In genomic region chr3:14768881-14769280, GRCh38 we compare ENCODE assay signal across 19 cellular contexts. TPM values are rescaled to one million over a fixed set of nuclear protein-coding genes. Genes with fewer than 3 reads are reported as not detected.
A peak's percentile ranks its signal among the peaks of the same experiment; 100 is the strongest.
DNase-seq lines count a peak whose midpoint lies in the region; ATAC-seq, FAIRE-seq and TF ChIP-seq lines count a peak whose summit lies in the region.
"Had no signal": no experiment of that assay in that cellular context is flagged by ENCODE, and none has a peak within 500 bp of the region (broad histone marks: within the 10 kb centered on the region; RNA-seq: fewer than 3 reads in every experiment).

No MANE protein-coding gene starts in this region.

- no peak for FAIRE-seq in D721Med (lab: Jason Lieb, UNC)

- no peak overlapping the region for H3K4me2 ChIP-seq in IMR-90 (ENCODE audit: low read depth, low read length)

- no TSS peak for BruUV-seq in IMR-90 (replicated peaks; lab: Mats Ljungman, UMichigan)

- H3K36me3 Mint-ChIP-seq in activated naive CD8-positive, alpha-beta T cell treated with anti-CD3 and anti-CD28 coated beads, Interleukin-2, amount 10 ng/mL, durations not matched to agents 7 days and 5 days: no peaks in the 10 kb centered on the region
- no peaks in the 10 kb centered on the region for H3K36me3 Mint-ChIP-seq in activated naive CD8-positive, alpha-beta T cell treated with anti-CD3 and anti-CD28 coated beads, Interleukin-2, amount 50 U/mL, for 24 hours (ENCODE audit: low read depth)
- H3K36me3 Mint-ChIP-seq: CD14-positive monocyte had no signal

- H3K18ac ChIP-seq in IMR-90 (ENCODE audit: low read depth, low read length): no peak overlapping the region

- dilution Hi-C loops in IMR-90 (cut with HindIII; ENCODE audit: low sequenced_read_pairs, unreplicated experiment): no loop called here

- H3K56ac ChIP-seq in IMR-90 (ENCODE audit: extremely low read depth, insufficient read depth, low read length): no peak overlapping the region

- H2BK20ac ChIP-seq in IMR-90 (ENCODE audit: low read depth, low read length): no peak overlapping the region

- H3K4me3 Mint-ChIP-seq in activated naive CD8-positive, alpha-beta T cell treated with anti-CD3 and anti-CD28 coated beads, Interleukin-2, amount 10 ng/mL, durations not matched to agents 7 days and 5 days: no peak overlapping the region
- no peak overlapping the region for H3K4me3 Mint-ChIP-seq in activated naive CD8-positive, alpha-beta T cell treated with anti-CD3 and anti-CD28 coated beads, Interleukin-2, amount 50 U/mL, for 24 hours
- H3K4me3 Mint-ChIP-seq: CD14-positive monocyte had no signal

- no peak for TF ChIP-seq CTCF in IMR-90 (conservative IDR thresholded peaks at IDR 0.05; ENCODE audit: low read depth, low read length)
- TF ChIP-seq CTCF in testis (IDR thresholded peaks at IDR 0.05): no peak
- TF ChIP-seq CTCF in foreskin keratinocyte (conservative IDR thresholded peaks at IDR 0.05): no peak
- TF ChIP-seq CTCF in D721Med (IDR thresholded peaks at IDR 0.05; ENCODE audit: insufficient read depth, missing control alignments): no peak

- peaks cover 5% of the 10 kb centered on the region for H3K27me3 Mint-ChIP-seq in activated naive CD8-positive, alpha-beta T cell treated with anti-CD3 and anti-CD28 coated beads, Interleukin-2, amount 10 ng/mL, durations not matched to agents 7 days and 5 days
- no peaks in the 10 kb centered on the region for H3K27me3 Mint-ChIP-seq in activated naive CD8-positive, alpha-beta T cell treated with anti-CD3 and anti-CD28 coated beads, Interleukin-2, amount 50 U/mL, for 24 hours

- H3K14ac ChIP-seq in IMR-90 (replicated peaks; ENCODE audit: low read depth, low read length): no peak overlapping the region

- no peak overlapping the region for H4K8ac ChIP-seq in IMR-90 (ENCODE audit: low read depth in 2 of 2, low read length in 2 of 2)

- TF ChIP-seq POLR2A in IMR-90 (IDR thresholded peaks at IDR 0.05; ENCODE audit: low read depth, low read length): no peak
- TF ChIP-seq POLR2A in testis (IDR thresholded peaks at IDR 0.05): no peak

- no peak for TF ChIP-seq RAD21 in IMR-90 (IDR thresholded peaks at IDR 0.05; ENCODE audit: low read length)

- H3K4me1 Mint-ChIP-seq in activated naive CD8-positive, alpha-beta T cell treated with anti-CD3 and anti-CD28 coated beads, Interleukin-2, amount 10 ng/mL, durations not matched to agents 7 days and 5 days: no peaks in the 10 kb centered on the region
- no peaks in the 10 kb centered on the region for H3K4me1 Mint-ChIP-seq in activated naive CD8-positive, alpha-beta T cell treated with anti-CD3 and anti-CD28 coated beads, Interleukin-2, amount 50 U/mL, for 24 hours

- H3K23ac ChIP-seq in IMR-90 (ENCODE audit: low read depth, low read length): no peak overlapping the region

- no peak overlapping the region for H4K5ac ChIP-seq in IMR-90 (ENCODE audit: low read depth, low read length)

- ATAC-seq in activated naive CD8-positive, alpha-beta T cell treated with anti-CD3 and anti-CD28 coated beads, Interleukin-2, amount 10 ng/mL, durations not matched to agents 7 days and 5 days (ENCODE audit: low read depth): no peak
- ATAC-seq in activated naive CD8-positive, alpha-beta T cell treated with anti-CD3 and anti-CD28 coated beads, Interleukin-2, amount 50 U/mL, for 24 hours: no peak
- ATAC-seq in IMR-90 (ENCODE audit: low read depth) (no peak), foreskin keratinocyte (no peak), HG02571 (IDR thresholded peaks at IDR 0.05; ENCODE audit: unreplicated experiment) (no peak)

- peaks cover 9% of the 10 kb centered on the region; the same call in 1 of the 2 replicates for H3K27me3 ChIP-seq in IMR-90 (ENCODE audit: control insufficient read depth, insufficient read depth, low read length)
- H3K27me3 ChIP-seq in testis: no peaks in the 10 kb centered on the region
- H3K27me3 ChIP-seq in foreskin keratinocyte: peaks cover 4% of the 10 kb centered on the region

- H3K4ac ChIP-seq in IMR-90 (ENCODE audit: low read depth, low read length): no peak overlapping the region

- H2AFZ ChIP-seq in IMR-90 (replicated peaks; ENCODE audit: low read length, poor library complexity): no peak overlapping the region

- H3K4me1 ChIP-seq in IMR-90 (ENCODE audit: control insufficient read depth, insufficient read depth, low read length): no peaks in the 10 kb centered on the region
- H3K4me1 ChIP-seq in testis: no peaks in the 10 kb centered on the region
- no peaks in the 10 kb centered on the region for H3K4me1 ChIP-seq in foreskin keratinocyte
- H3K4me1 ChIP-seq: HAP-1 had no signal

- POLR2A ChIA-PET in activated naive CD8-positive, alpha-beta T cell treated with anti-CD3 and anti-CD28 coated beads, Interleukin-2, amount 10 ng/mL, durations not matched to agents 7 days and 5 days (lab: Charles Lee): no interaction called here
- POLR2A ChIA-PET in IMR-90 (lab: Charles Lee; ENCODE audit: unreplicated experiment): interaction anchor here (0.6 kb wide), 1 partner anchor 190 kb away, joined by 6 read pairs; no protein-coding TSS in a partner anchor

- H4K91ac ChIP-seq in IMR-90 (ENCODE audit: insufficient read depth, low read depth, low read length): no peak overlapping the region

- H2BK15ac ChIP-seq in IMR-90 (ENCODE audit: low read depth, low read length): no peak overlapping the region

- 50% methylated on average over 3 of the region's 6 CpGs; no CpG with 5 or more reads in 1 of the 2 experiments for WGBS in IMR-90 (ENCODE audit: extremely low coverage in 2 of 2, insufficient read length in 1 of 2), 2 experiments
- 71 to 87% methylated on average over 6 of the region's 6 CpGs for WGBS in testis, 2 donors

- no peak overlapping the region for H3K9ac ChIP-seq in IMR-90 (ENCODE audit: low read depth, low read length)

- H2AK9ac ChIP-seq in IMR-90 (replicated peaks; ENCODE audit: low read depth, low read length, poor library complexity): peak overlapping the region; percentile 55

- no peak overlapping the region for H2BK120ac ChIP-seq in IMR-90 (ENCODE audit: low read depth, low read length)

- no peaks in the 10 kb centered on the region for H4K20me1 ChIP-seq in IMR-90 (ENCODE audit: insufficient read depth, low read length)

- DNase-seq in activated naive CD8-positive, alpha-beta T cell treated with anti-CD3 and anti-CD28 coated beads, Interleukin-2, amount 10 ng/mL, durations not matched to agents 7 days and 5 days: peak; percentile 9
- no peak for DNase-seq in activated naive CD8-positive, alpha-beta T cell treated with anti-CD3 and anti-CD28 coated beads, Interleukin-2, amount 50 U/mL, for 24 hours
- DNase-seq in IMR-90 (no peak), iPS-NIHi7 (ENCODE audit: extremely low spot score) (peak; percentile 5), testis (peak; percentile 7), foreskin keratinocyte (no peak), D721Med (ENCODE audit: insufficient read length, low spot score) (no peak)
- DNase-seq: AML-193, COR-L47, DMS53, KG1, NCI-H1436, NCI-H2029, NCI-H2171, NCI-H446 had no signal

- H3K27ac Mint-ChIP-seq in activated naive CD8-positive, alpha-beta T cell treated with anti-CD3 and anti-CD28 coated beads, Interleukin-2, amount 10 ng/mL, durations not matched to agents 7 days and 5 days: no peak overlapping the region
- no peak overlapping the region for H3K27ac Mint-ChIP-seq in activated naive CD8-positive, alpha-beta T cell treated with anti-CD3 and anti-CD28 coated beads, Interleukin-2, amount 50 U/mL, for 24 hours

- intact Hi-C loops in IMR-90 (cut with micrococcal nuclease) (no loop called here), testis (cut with DNase I; ENCODE audit: low total_unique reads) (no loop called here)

- in situ Hi-C loops in IMR-90 (cut with MboI; ENCODE audit: low sequenced_read_pairs): no loop called here

- H3K36me3 ChIP-seq in IMR-90 (ENCODE audit: control insufficient read depth, insufficient read depth, low read length): no peaks in the 10 kb centered on the region
- no peaks in the 10 kb centered on the region for H3K36me3 ChIP-seq in testis (ENCODE audit: low read depth, missing control alignments)
- H3K36me3 ChIP-seq: HAP-1 had no signal

- H2AK5ac ChIP-seq in IMR-90 (ENCODE audit: low read depth, low read length): no peak overlapping the region

- H3K79me1 ChIP-seq in IMR-90 (ENCODE audit: low read depth in 1 of 2, low read length in 2 of 2): no peaks in the 10 kb centered on the region

- H3K27ac ChIP-seq in IMR-90 (ENCODE audit: insufficient read depth, low read length) (no peak overlapping the region), testis (no peak overlapping the region), foreskin keratinocyte (no peak overlapping the region)

- H3K9me3 ChIP-seq in IMR-90 (ENCODE audit: control insufficient read depth, insufficient read depth, low read length): no peaks in the 10 kb centered on the region
- H3K9me3 ChIP-seq in testis: no peaks in the 10 kb centered on the region
- H3K9me3 ChIP-seq: HAP-1 had no signal

- CTCF ChIA-PET in IMR-90 (lab: Yijun Ruan, JAX): no interaction called here

- H3K4me3 ChIP-seq in IMR-90 (ENCODE audit: insufficient read depth, low read depth, low read length) (no peak overlapping the region), testis (no peak overlapping the region)
- H3K4me3 ChIP-seq: HAP-1 had no signal

- no peaks in the 10 kb centered on the region for H3K9me3 Mint-ChIP-seq in activated naive CD8-positive, alpha-beta T cell treated with anti-CD3 and anti-CD28 coated beads, Interleukin-2, amount 10 ng/mL, durations not matched to agents 7 days and 5 days
- no peaks in the 10 kb centered on the region for H3K9me3 Mint-ChIP-seq in activated naive CD8-positive, alpha-beta T cell treated with anti-CD3 and anti-CD28 coated beads, Interleukin-2, amount 50 U/mL, for 24 hours
- H3K9me3 Mint-ChIP-seq: CD14-positive monocyte had no signal

- H3K9me1 ChIP-seq in IMR-90 (ENCODE audit: insufficient read depth, low read length): no peaks in the 10 kb centered on the region

- H2BK5ac ChIP-seq in IMR-90 (ENCODE audit: low read depth, low read length, poor library complexity, severe bottlenecking): no peak overlapping the region

TF ChIP-seq in IMR-90, 13 proteins besides CTCF, POLR2A, EP300 and RAD21 (continues in another document):
- TF ChIP-seq RCOR1 (IDR thresholded peaks at IDR 0.05; ENCODE audit: insufficient replicate concordance, low read length): no peak
- TF ChIP-seq MAZ (IDR thresholded peaks at IDR 0.05; ENCODE audit: borderline replicate concordance, low read depth, low read length): no peak
- TF ChIP-seq MAFK (IDR thresholded peaks at IDR 0.05; ENCODE audit: low read depth, low read length): no peak
- no peak for TF ChIP-seq MXI1 (IDR thresholded peaks at IDR 0.05; ENCODE audit: borderline replicate concordance, low read depth, low read length)

RNA-seq across cellular contexts. Expression of gene FGD5, which starts 49.9 kb away (rescaled TPM):
- under 1 TPM in 1 of 2 experiments, not detected in 1; 0.17 TPM for total RNA-seq in activated naive CD8-positive, alpha-beta T cell treated with anti-CD3 and anti-CD28 coated beads, Interleukin-2, amount 10 ng/mL, durations not matched to agents 7 days and 5 days
- total RNA-seq in IMR-90 (2012; rRNA removed) (not detected in 2 replicates), testis (10 to 100 TPM; 14.4 to 17.8 TPM), foreskin keratinocyte (not detected in 2 replicates)
- polyA plus RNA-seq in IMR-90 (2012; rRNA removed) (not detected in 2 replicates), testis (ENCODE audit: insufficient read depth, low read depth, low replicate concordance) (15.6 TPM), foreskin keratinocyte (not detected in 2 replicates)
- polyA plus RNA-seq in IMR-90 (2012; cell fraction: cytosol; rRNA removed): not detected in 2 replicates
- not detected in 2 replicates for polyA plus RNA-seq in IMR-90 (2012; cell fraction: nucleus; rRNA removed; ENCODE audit: low replicate concordance)
- total RNA-seq: SK-MEL-5 had no signal
- polyA plus RNA-seq: CD14-positive monocyte had no signal

Comparison
In these comparisons a context has a peak if more than half of its experiments do, and no peak if none do; other contexts are left out.
1. DNase-seq: peak in activated naive CD8-positive, alpha-beta T cell treated with anti-CD3 and anti-CD28 coated beads, Interleukin-2, amount 10 ng/mL, durations not matched to agents 7 days and 5 days (single experiment), iPS-NIHi7 (single experiment) and testis (single experiment); none in activated naive CD8-positive, alpha-beta T cell treated with anti-CD3 and anti-CD28 coated beads, Interleukin-2, amount 50 U/mL, for 24 hours (single experiment), IMR-90 (single experiment), foreskin keratinocyte (0 of 2) and D721Med (single experiment).
2. RNA of gene FGD5, which starts 49.9 kb away (total RNA-seq): 14.4 to 17.8 TPM in testis; 0.17 TPM in activated naive CD8-positive, alpha-beta T cell treated with anti-CD3 and anti-CD28 coated beads, Interleukin-2, amount 10 ng/mL, durations not matched to agents 7 days and 5 days, not detected in IMR-90 and not detected in foreskin keratinocyte; every median in the first group is over 10 times any median in the second.